In genomic region chr7:151114151-151115090, GRCh38 we compare ENCODE assay signal across 10 cellular contexts. TPM values are rescaled to one million over a fixed set of nuclear protein-coding genes. Genes with fewer than 3 reads are reported as not detected.
DNase-seq lines count a peak whose midpoint lies in the region; ATAC-seq and TF ChIP-seq lines count a peak whose summit lies in the region.
"Had no signal": no experiment of that assay in that cellular context is flagged by ENCODE, and none has a peak within 500 bp of the region (broad histone marks: within the 10 kb centered on the region; RNA-seq: fewer than 3 reads in every experiment).

No MANE protein-coding gene starts in this region.

- H3K27ac Mint-ChIP-seq in central memory CD8-positive, alpha-beta T cell (ENCODE audit: low read depth) = no peak overlapping the region
- H3K27ac Mint-ChIP-seq in mesothelial cell of epicardium = peak overlapping the region; percentile 95
- H3K27ac Mint-ChIP-seq: activated B cell treated with CpG ODN at 0.5 μM for 24 hours had no signal

- peak; percentile 30 for ATAC-seq in HG02885 (IDR thresholded peaks at IDR 0.05; ENCODE audit: poor library complexity, unreplicated experiment)
- ATAC-seq in central memory CD8-positive, alpha-beta T cell (replicated peaks; ENCODE audit: extremely low read depth, poor library complexity, severe bottlenecking) = peak; percentile 1
- ATAC-seq in GM18498 (IDR thresholded peaks at IDR 0.05; ENCODE audit: unreplicated experiment) = no peak
- no peak for ATAC-seq in HG03432 (IDR thresholded peaks at IDR 0.05; ENCODE audit: unreplicated experiment)
- no peak for ATAC-seq in HG02642 (IDR thresholded peaks at IDR 0.05; ENCODE audit: poor library complexity, unreplicated experiment)

- DNase-seq in AG04449 (ENCODE audit: low read depth, low spot score) (no peak), mesothelial cell of epicardium (ENCODE audit: low spot score in 2 of 2, unreplicated experiment in 2 of 2) (peak in 1 of 2 experiments; percentile 76), mucosa of gallbladder (ENCODE audit: low spot score) (no peak)
- no peak for DNase-seq in central memory CD8-positive, alpha-beta T cell (ENCODE audit: low spot score in 2 of 2)
- DNase-seq: activated B cell treated with CpG ODN at 0.5 μM for 24 hours, NCI-H187 had no signal

- peaks cover 6% of the 10 kb centered on the region for H3K36me3 Mint-ChIP-seq in central memory CD8-positive, alpha-beta T cell (ENCODE audit: insufficient read depth)
- peaks cover 7% of the 10 kb centered on the region for H3K36me3 Mint-ChIP-seq in mesothelial cell of epicardium

- H3K4me3 ChIP-seq in AG04449 (ENCODE audit: low read depth, low read length) = peak overlapping the region; percentile 33

- POLR2A ChIA-PET in AG04449 (lab: Yijun Ruan, JAX) = interaction anchor here (0.8 to 1.2 kb wide), 2 partner anchors 22 to 86 kb away, joined by 3 to 5 read pairs; partner anchors contain the start of gene ABCB8

- peak overlapping the region; percentile 25 for H3K4me3 Mint-ChIP-seq in central memory CD8-positive, alpha-beta T cell
- peak overlapping the region; percentile 63 for H3K4me3 Mint-ChIP-seq in mesothelial cell of epicardium

- no peaks in the 10 kb centered on the region for H3K27me3 Mint-ChIP-seq in central memory CD8-positive, alpha-beta T cell
- H3K27me3 Mint-ChIP-seq in mesothelial cell of epicardium (ENCODE audit: low read depth) = no peaks in the 10 kb centered on the region

- no peaks in the 10 kb centered on the region for H3K9me3 Mint-ChIP-seq in central memory CD8-positive, alpha-beta T cell
- no peaks in the 10 kb centered on the region for H3K9me3 Mint-ChIP-seq in mesothelial cell of epicardium
- H3K9me3 Mint-ChIP-seq: activated B cell treated with CpG ODN at 0.5 μM for 24 hours had no signal

- TF ChIP-seq CTCF in AG04449 (IDR thresholded peaks at IDR 0.05; ENCODE audit: insufficient read depth, low read length, missing control alignments) (no peak), mesothelial cell of epicardium (IDR thresholded peaks at IDR 0.05; ENCODE audit: unreplicated experiment) (no peak)

- CTCF ChIA-PET in AG04449 (lab: Yijun Ruan, JAX) = interaction anchor here (0.7 to 16.7 kb wide), 16 partner anchors 8 to 216 kb away, joined by 3 to 347 read pairs (median 29); partner anchors contain the start of genes AGAP3, ATG9B, FASTK and TMUB1

- peaks cover 23% of the 10 kb centered on the region for H3K4me1 Mint-ChIP-seq in central memory CD8-positive, alpha-beta T cell
- peaks cover 28% of the 10 kb centered on the region for H3K4me1 Mint-ChIP-seq in mesothelial cell of epicardium

RNA-seq across cellular contexts. Expression of gene AGAP3, which starts 28.1 kb away (rescaled TPM):
- total RNA-seq in mesothelial cell of epicardium (134 to 146 TPM (median 141 TPM) in 3 replicates), mucosa of gallbladder (98.4 TPM)

RNA-seq across cellular contexts. Expression of gene TMUB1, which starts 31.1 kb away (rescaled TPM):
- 34.7 to 38.4 TPM (median 36.5 TPM) in 3 replicates for total RNA-seq in mesothelial cell of epicardium
- 69.1 TPM for total RNA-seq in mucosa of gallbladder

RNA-seq across cellular contexts. Expression of gene FASTK, which starts 33.8 kb away (rescaled TPM):
- total RNA-seq in mesothelial cell of epicardium (86.8 to 97.6 TPM (median 92.5 TPM) in 3 replicates), mucosa of gallbladder (121 TPM)

RNA-seq across cellular contexts. Expression of gene GBX1, which starts 53.1 kb away (rescaled TPM):
- 0.20 TPM in 1 of 3 replicates, not detected in the others for total RNA-seq in mesothelial cell of epicardium
- total RNA-seq in mucosa of gallbladder = not detected
- total RNA-seq: activated B cell treated with CpG ODN at 0.5 μM for 24 hours had no signal

RNA-seq across cellular contexts. Expression of gene SLC4A2, which starts 55.0 kb away (rescaled TPM):
- total RNA-seq in mesothelial cell of epicardium (236 to 249 TPM (median 243 TPM) in 3 replicates), mucosa of gallbladder (193 TPM)

Comparison
In these comparisons a context has a peak if more than half of its experiments do, and no peak if none do; other contexts are left out.
1. ATAC-seq: peak in HG02885 (single experiment) and central memory CD8-positive, alpha-beta T cell (single experiment); none in GM18498 (single experiment), HG03432 (single experiment) and HG02642 (single experiment).